8 cellular contexts compared by ENCODE assay signal in the genomic region with DNA sequence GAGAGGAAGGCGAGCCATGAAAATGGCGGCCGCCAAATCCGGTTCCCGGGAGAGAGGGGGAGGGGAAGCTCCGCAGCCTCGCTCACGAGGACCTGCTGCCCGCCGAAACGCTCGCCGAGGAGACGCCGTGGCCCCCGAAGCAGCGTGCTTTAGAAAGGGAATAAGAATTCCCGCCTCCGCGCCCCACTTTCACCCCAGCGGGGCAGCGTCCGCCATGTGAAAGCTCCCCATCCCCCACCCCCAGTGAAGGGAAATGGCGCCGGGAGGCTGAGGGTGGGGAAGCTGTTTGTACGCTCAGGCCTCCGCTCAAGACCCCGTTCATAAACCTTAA. TPM values are rescaled to one million over a fixed set of nuclear protein-coding genes. Genes with fewer than 3 reads are reported as not detected.
DNase-seq lines count a peak whose midpoint lies in the region; ATAC-seq and TF ChIP-seq lines count a peak whose summit lies in the region.

No MANE protein-coding gene starts in this region.

- peak overlapping the region; percentile 100 for H3K9ac ChIP-seq in NT2/D1 (ENCODE audit: insufficient read length, low read depth)

- H3K27ac Mint-ChIP-seq in naive thymus-derived CD4-positive, alpha-beta T cell = peak overlapping the region; percentile 98 to 100 (median 100)
- H3K27ac Mint-ChIP-seq in stimulated activated effector memory CD8-positive, alpha-beta T cell treated with anti-CD3 and anti-CD28 coated beads, Interleukin-12 subunit alpha, Interleukin-12 subunit beta, amount 100 ng/mL, for 72 hours = peak overlapping the region; percentile 100

- ATAC-seq in HG03064 (IDR thresholded peaks at IDR 0.05; ENCODE audit: low read depth, unreplicated experiment) (peak; percentile 3), GM18511 (IDR thresholded peaks at IDR 0.05; ENCODE audit: unreplicated experiment) (no peak)
- peak; percentile 42 for ATAC-seq in naive thymus-derived CD4-positive, alpha-beta T cell
- peak; percentile 38 for ATAC-seq in stimulated activated effector memory CD8-positive, alpha-beta T cell treated with anti-CD3 and anti-CD28 coated beads, Interleukin-12 subunit alpha, Interleukin-12 subunit beta, amount 100 ng/mL, for 72 hours

- POLR2A ChIA-PET in naive thymus-derived CD4-positive, alpha-beta T cell (lab: Charles Lee) = interaction anchor here (0.6 to 13.1 kb wide), 32 partner anchors 9 to 1977 kb away, joined by 3 to 289 read pairs (median 6); a partner anchor contains a TSS

- TF ChIP-seq POLR2A in erythroblast (IDR thresholded peaks at IDR 0.05; ENCODE audit: low read length) = no peak

- peaks cover 38 to 60% (median 53%) of the 10 kb centered on the region in 7 donors for H3K4me1 Mint-ChIP-seq in naive thymus-derived CD4-positive, alpha-beta T cell
- peaks cover 49% of the 10 kb centered on the region for H3K4me1 Mint-ChIP-seq in stimulated activated effector memory CD8-positive, alpha-beta T cell treated with anti-CD3 and anti-CD28 coated beads, Interleukin-12 subunit alpha, Interleukin-12 subunit beta, amount 100 ng/mL, for 72 hours

- peak overlapping the region; percentile 94 to 100 (median 100) for H3K4me3 Mint-ChIP-seq in naive thymus-derived CD4-positive, alpha-beta T cell
- peak overlapping the region; percentile 99 for H3K4me3 Mint-ChIP-seq in stimulated activated effector memory CD8-positive, alpha-beta T cell treated with anti-CD3 and anti-CD28 coated beads, Interleukin-12 subunit alpha, Interleukin-12 subunit beta, amount 100 ng/mL, for 72 hours

- no peaks in the 10 kb centered on the region for H3K4me1 ChIP-seq in NT2/D1 (ENCODE audit: insufficient read depth, insufficient read length)
- H3K4me1 ChIP-seq in naive thymus-derived CD4-positive, alpha-beta T cell (ENCODE audit: control insufficient read depth in 2 of 2, insufficient read depth in 2 of 2, low read length in 2 of 2) = peaks cover 27 to 34% of the 10 kb centered on the region in 2 donors

- DNase-seq in DMS53 treated with DMSO at 0.1 percent for 48 hours (lab: John Stamatoyannopoulos, UW; ENCODE audit: unreplicated experiment) = peak; percentile 75
- no peak for DNase-seq in NT2/D1 (ENCODE audit: low read depth, low spot score)
- peak; percentile 65 for DNase-seq in activated T-cell treated with anti-CD3 and anti-CD28 coated beads for 48 hours (ENCODE audit: low read depth)
- peak; percentile 82 to 90 for DNase-seq in erythroblast (lab: John Stamatoyannopoulos, UW)
- DNase-seq in naive thymus-derived CD4-positive, alpha-beta T cell = peak; percentile 64 to 87 (median 81)
- peak; percentile 71 to 90 for DNase-seq in stimulated activated effector memory CD8-positive, alpha-beta T cell treated with anti-CD3 and anti-CD28 coated beads, Interleukin-12 subunit alpha, Interleukin-12 subunit beta, amount 100 ng/mL, for 72 hours (ENCODE audit: low spot score in 2 of 2)

- CTCF ChIA-PET in naive thymus-derived CD4-positive, alpha-beta T cell (lab: Charles Lee) = interaction anchor here (1.0 to 10.0 kb wide), 4 partner anchors 48 to 121 kb away, joined by 4 to 177 read pairs (median 11); a partner anchor contains a TSS

- peaks cover 0 to 9% (median 0%) of the 10 kb centered on the region in 5 donors for H3K27me3 Mint-ChIP-seq in naive thymus-derived CD4-positive, alpha-beta T cell

- no peaks in the 10 kb centered on the region for H3K9me3 ChIP-seq in NT2/D1 (ENCODE audit: insufficient read depth, low read length)
- no peaks in the 10 kb centered on the region for H3K9me3 ChIP-seq in naive thymus-derived CD4-positive, alpha-beta T cell (ENCODE audit: control insufficient read depth in 2 of 3, low read length in 3 of 3)

- peaks cover 70% of the 10 kb centered on the region for H3K36me3 ChIP-seq in NT2/D1 (ENCODE audit: insufficient read depth, insufficient read length, low read length)
- peaks cover 20 to 51% (median 28%) of the 10 kb centered on the region in 3 experiments for H3K36me3 ChIP-seq in naive thymus-derived CD4-positive, alpha-beta T cell (ENCODE audit: control insufficient read depth in 2 of 3, insufficient read depth in 3 of 3, low read length in 3 of 3)

- peak overlapping the region; percentile 99 for H3K4me3 ChIP-seq in NT2/D1 (ENCODE audit: insufficient read length, low read depth)
- H3K4me3 ChIP-seq in naive thymus-derived CD4-positive, alpha-beta T cell (ENCODE audit: low read length) = peak overlapping the region; percentile 99

- intact Hi-C loops in naive thymus-derived CD4-positive, alpha-beta T cell (cut with micrococcal nuclease) = loop anchor here (1.0 to 5.0 kb wide), 14 partner anchors 48 to 1541 kb away; a partner anchor contains a TSS

- peaks cover 0 to 17% (median 0%) of the 10 kb centered on the region in 11 donors for H3K9me3 Mint-ChIP-seq in naive thymus-derived CD4-positive, alpha-beta T cell
- H3K9me3 Mint-ChIP-seq in stimulated activated effector memory CD8-positive, alpha-beta T cell treated with anti-CD3 and anti-CD28 coated beads, Interleukin-12 subunit alpha, Interleukin-12 subunit beta, amount 100 ng/mL, for 72 hours = no peaks in the 10 kb centered on the region

- H3K27me3 ChIP-seq in NT2/D1 (ENCODE audit: insufficient read depth, insufficient read length) = no peaks in the 10 kb centered on the region
- H3K27me3 ChIP-seq in naive thymus-derived CD4-positive, alpha-beta T cell (ENCODE audit: control insufficient read depth in 2 of 2, insufficient read depth in 2 of 2, low read length in 2 of 2) = no peaks in the 10 kb centered on the region

- H3K27ac ChIP-seq in naive thymus-derived CD4-positive, alpha-beta T cell (ENCODE audit: low read depth, low read length) = peak overlapping the region; percentile 97

- H3K36me3 Mint-ChIP-seq in naive thymus-derived CD4-positive, alpha-beta T cell = peaks cover 26 to 62% (median 45%) of the 10 kb centered on the region in 5 donors
- peaks cover 97% of the 10 kb centered on the region for H3K36me3 Mint-ChIP-seq in stimulated activated effector memory CD8-positive, alpha-beta T cell treated with anti-CD3 and anti-CD28 coated beads, Interleukin-12 subunit alpha, Interleukin-12 subunit beta, amount 100 ng/mL, for 72 hours

RNA-seq across cellular contexts. Expression of a gene that starts 0.5 kb away (rescaled TPM):
- total RNA-seq in naive thymus-derived CD4-positive, alpha-beta T cell = 100 to 1,000 TPM; 394 to 702 (median 437) TPM
- polyA plus RNA-seq in naive thymus-derived CD4-positive, alpha-beta T cell = 100 to 1,000 TPM; 612 to 833 TPM

RNA-seq across cellular contexts. Expression of a gene that starts 1.5 kb away (rescaled TPM):
- 100 to 1,000 TPM; 103 to 214 (median 155) TPM for total RNA-seq in naive thymus-derived CD4-positive, alpha-beta T cell
- 100 to 1,000 TPM in 1 of 2 donors, 10 to 100 TPM in 1; 86.9 to 111 TPM for polyA plus RNA-seq in naive thymus-derived CD4-positive, alpha-beta T cell

RNA-seq across cellular contexts. Expression of a gene that starts 48.1 kb away (rescaled TPM):
- 10 to 100 TPM in 1 of 5 experiments, 1 to 10 TPM in 4; 1.1 to 49.5 (median 4.5) TPM for total RNA-seq in naive thymus-derived CD4-positive, alpha-beta T cell
- 1 to 10 TPM; 2.6 to 4.8 TPM for polyA plus RNA-seq in naive thymus-derived CD4-positive, alpha-beta T cell
